Comparison of ENCODE assay signal across 1 cellular context in genomic region chr1:206106328-206107167, GRCh38.
TF ChIP-seq lines count a peak whose summit lies in the region.

No MANE protein-coding gene starts in this region.

TF ChIP-seq in GM23338, 12 proteins besides CTCF, POLR2A, EP300 and RAD21:
- TF ChIP-seq, protein P1, sequence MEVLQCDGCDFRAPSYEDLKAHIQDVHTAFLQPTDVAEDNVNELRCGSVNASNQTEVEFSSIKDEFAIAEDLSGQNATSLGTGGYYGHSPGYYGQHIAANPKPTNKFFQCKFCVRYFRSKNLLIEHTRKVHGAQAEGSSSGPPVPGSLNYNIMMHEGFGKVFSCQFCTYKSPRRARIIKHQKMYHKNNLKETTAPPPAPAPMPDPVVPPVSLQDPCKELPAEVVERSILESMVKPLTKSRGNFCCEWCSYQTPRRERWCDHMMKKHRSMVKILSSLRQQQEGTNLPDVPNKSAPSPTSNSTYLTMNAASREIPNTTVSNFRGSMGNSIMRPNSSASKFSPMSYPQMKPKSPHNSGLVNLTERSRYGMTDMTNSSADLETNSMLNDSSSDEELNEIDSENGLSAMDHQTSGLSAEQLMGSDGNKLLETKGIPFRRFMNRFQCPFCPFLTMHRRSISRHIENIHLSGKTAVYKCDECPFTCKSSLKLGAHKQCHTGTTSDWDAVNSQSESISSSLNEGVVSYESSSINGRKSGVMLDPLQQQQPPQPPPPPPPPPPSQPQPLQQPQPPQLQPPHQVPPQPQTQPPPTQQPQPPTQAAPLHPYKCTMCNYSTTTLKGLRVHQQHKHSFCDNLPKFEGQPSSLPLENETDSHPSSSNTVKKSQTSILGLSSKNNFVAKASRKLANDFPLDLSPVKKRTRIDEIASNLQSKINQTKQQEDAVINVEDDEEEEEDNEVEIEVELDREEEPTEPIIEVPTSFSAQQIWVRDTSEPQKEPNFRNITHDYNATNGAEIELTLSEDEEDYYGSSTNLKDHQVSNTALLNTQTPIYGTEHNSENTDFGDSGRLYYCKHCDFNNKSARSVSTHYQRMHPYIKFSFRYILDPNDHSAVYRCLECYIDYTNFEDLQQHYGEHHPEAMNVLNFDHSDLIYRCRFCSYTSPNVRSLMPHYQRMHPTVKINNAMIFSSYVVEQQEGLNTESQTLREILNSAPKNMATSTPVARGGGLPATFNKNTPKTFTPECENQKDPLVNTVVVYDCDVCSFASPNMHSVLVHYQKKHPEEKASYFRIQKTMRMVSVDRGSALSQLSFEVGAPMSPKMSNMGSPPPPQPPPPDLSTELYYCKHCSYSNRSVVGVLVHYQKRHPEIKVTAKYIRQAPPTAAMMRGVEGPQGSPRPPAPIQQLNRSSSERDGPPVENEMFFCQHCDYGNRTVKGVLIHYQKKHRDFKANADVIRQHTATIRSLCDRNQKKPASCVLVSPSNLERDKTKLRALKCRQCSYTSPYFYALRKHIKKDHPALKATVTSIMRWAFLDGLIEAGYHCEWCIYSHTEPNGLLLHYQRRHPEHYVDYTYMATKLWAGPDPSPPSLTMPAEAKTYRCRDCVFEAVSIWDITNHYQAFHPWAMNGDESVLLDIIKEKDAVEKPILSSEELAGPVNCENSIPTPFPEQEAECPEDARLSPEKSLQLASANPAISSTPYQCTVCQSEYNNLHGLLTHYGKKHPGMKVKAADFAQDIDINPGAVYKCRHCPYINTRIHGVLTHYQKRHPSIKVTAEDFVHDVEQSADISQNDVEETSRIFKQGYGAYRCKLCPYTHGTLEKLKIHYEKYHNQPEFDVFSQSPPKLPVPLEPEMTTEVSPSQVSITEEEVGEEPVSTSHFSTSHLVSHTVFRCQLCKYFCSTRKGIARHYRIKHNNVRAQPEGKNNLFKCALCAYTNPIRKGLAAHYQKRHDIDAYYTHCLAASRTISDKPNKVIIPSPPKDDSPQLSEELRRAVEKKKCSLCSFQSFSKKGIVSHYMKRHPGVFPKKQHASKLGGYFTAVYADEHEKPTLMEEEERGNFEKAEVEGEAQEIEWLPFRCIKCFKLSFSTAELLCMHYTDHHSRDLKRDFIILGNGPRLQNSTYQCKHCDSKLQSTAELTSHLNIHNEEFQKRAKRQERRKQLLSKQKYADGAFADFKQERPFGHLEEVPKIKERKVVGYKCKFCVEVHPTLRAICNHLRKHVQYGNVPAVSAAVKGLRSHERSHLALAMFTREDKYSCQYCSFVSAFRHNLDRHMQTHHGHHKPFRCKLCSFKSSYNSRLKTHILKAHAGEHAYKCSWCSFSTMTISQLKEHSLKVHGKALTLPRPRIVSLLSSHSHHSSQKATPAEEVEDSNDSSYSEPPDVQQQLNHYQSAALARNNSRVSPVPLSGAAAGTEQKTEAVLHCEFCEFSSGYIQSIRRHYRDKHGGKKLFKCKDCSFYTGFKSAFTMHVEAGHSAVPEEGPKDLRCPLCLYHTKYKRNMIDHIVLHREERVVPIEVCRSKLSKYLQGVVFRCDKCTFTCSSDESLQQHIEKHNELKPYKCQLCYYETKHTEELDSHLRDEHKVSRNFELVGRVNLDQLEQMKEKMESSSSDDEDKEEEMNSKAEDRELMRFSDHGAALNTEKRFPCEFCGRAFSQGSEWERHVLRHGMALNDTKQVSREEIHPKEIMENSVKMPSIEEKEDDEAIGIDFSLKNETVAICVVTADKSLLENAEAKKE (CRISPR knock-in tag; IDR thresholded peaks at IDR 0.05) = no peak
- TF ChIP-seq STAT1 (IDR thresholded peaks at IDR 0.05; ENCODE audit: unreplicated experiment) = no peak
TF ChIP-seq in GM23338: peak in this region for 0.
